In genomic region chr11:111820059-111820375, GRCh38 we compare ENCODE assay signal across 18 cellular contexts. TPM values are rescaled to one million over a fixed set of nuclear protein-coding genes. Genes with fewer than 3 reads are reported as not detected.
A peak's percentile ranks its signal among the peaks of the same experiment; 100 is the strongest.
DNase-seq lines count a peak whose midpoint lies in the region; TF ChIP-seq lines count a peak whose summit lies in the region.
"Had no signal": no experiment of that assay in that cellular context is flagged by ENCODE, and none has a peak within 500 bp of the region (broad histone marks: within the 10 kb centered on the region; RNA-seq: fewer than 3 reads in every experiment).

No MANE protein-coding gene starts in this region.

- H3K4me3 ChIP-seq in brain microvascular endothelial cell (ENCODE audit: low read depth, low read length): no peak overlapping the region
- H3K4me3 ChIP-seq in mesenchymal stem cell (ENCODE audit: insufficient read depth in 1 of 2, low read depth in 1 of 2, low read length in 2 of 2): no peak overlapping the region
- H3K4me3 ChIP-seq in subcutaneous abdominal adipose tissue (ENCODE audit: low read depth in 1 of 5, low read length in 5 of 5): no peak overlapping the region
- H3K4me3 ChIP-seq: BLaER1 treated with 17β-estradiol and CSF1 and Interleukin-3, amounts not matched to agents 10 nM and 100 nM; coronary artery had no signal

- in situ Hi-C loops in brain microvascular endothelial cell (cut with HindIII; ENCODE audit: low pct_ligation_motif_present, low sequenced_read_pairs): no loop called here

- H3K36me3 ChIP-seq in brain microvascular endothelial cell (replicated peaks) (no peaks in the 10 kb centered on the region), mesenchymal stem cell (ENCODE audit: control insufficient read depth in 1 of 2, insufficient read depth in 2 of 2, low read depth in 1 of 2, low read length in 2 of 2) (peaks cover 0 to 8% of the 10 kb centered on the region in 2 experiments), subcutaneous abdominal adipose tissue (ENCODE audit: control insufficient read depth in 5 of 5, insufficient read depth in 5 of 5, low read length in 5 of 5) (no peaks in the 10 kb centered on the region)

- no peaks in the 10 kb centered on the region for H3K27me3 ChIP-seq in brain microvascular endothelial cell (replicated peaks)
- H3K27me3 ChIP-seq in mesenchymal stem cell (ENCODE audit: control insufficient read depth in 1 of 2, insufficient read depth in 1 of 2, low read length in 2 of 2): no peaks in the 10 kb centered on the region
- H3K27me3 ChIP-seq in subcutaneous abdominal adipose tissue (ENCODE audit: control insufficient read depth in 5 of 5, insufficient read depth in 4 of 5, low read length in 5 of 5): no peaks in the 10 kb centered on the region
- H3K27me3 ChIP-seq: BLaER1 treated with 17β-estradiol and CSF1 and Interleukin-3, amounts not matched to agents 10 nM and 100 nM had no signal

- peak; percentile 18 for DNase-seq in HCEC 1CT
- DNase-seq in brain microvascular endothelial cell: no peak
- DNase-seq in mesenchymal stem cell: peak; percentile 30
- no peak for DNase-seq in HPDE6-E6E7 (ENCODE audit: extremely low spot score)
- DNase-seq in NCI-H526 treated with DMSO at 0.1 percent for 48 hours (lab: John Stamatoyannopoulos, UW): no peak
- DNase-seq in activated CD4-positive, alpha-beta T cell treated with anti-CD3 and anti-CD28 coated beads for 48 hours: no peak
- DNase-seq: activated CD8-positive, alpha-beta memory T cell treated with anti-CD3 and anti-CD28 coated beads, Interleukin-2, amount 50 U/mL, for 4 hours; activated gamma-delta T cell treated with Interleukin-2 at 50 U/mL for 16 hours; anterior cingulate cortex; DMS153; GOT3; NCI-H146; NCI-H446 treated with DMSO at 0.1 percent for 48 hours; nucleus accumbens; stimulated activated naive CD8-positive, alpha-beta T cell treated with anti-CD3 and anti-CD28 coated beads, Interleukin-15, amount 100 ng/mL, for 72 hours had no signal

- H3K4me2 ChIP-seq in mesenchymal stem cell (ENCODE audit: low read length, poor library complexity, severe bottlenecking): no peak overlapping the region

- no peak overlapping the region for H2AK5ac ChIP-seq in mesenchymal stem cell (ENCODE audit: low read length, severe bottlenecking)

- H3K14ac ChIP-seq in mesenchymal stem cell (ENCODE audit: low read length in 2 of 2): no peak overlapping the region

- no peak overlapping the region for H3K18ac ChIP-seq in mesenchymal stem cell (ENCODE audit: low read depth in 1 of 2, low read length in 2 of 2)

- no peak overlapping the region for H4K91ac ChIP-seq in mesenchymal stem cell (ENCODE audit: low read length)

- no peak overlapping the region for H2BK120ac ChIP-seq in mesenchymal stem cell (ENCODE audit: low read depth, low read length)

- peak overlapping the region; percentile 48 for H4K8ac ChIP-seq in mesenchymal stem cell (ENCODE audit: low read length)

- H3K9ac ChIP-seq in mesenchymal stem cell (ENCODE audit: low read length) (peak overlapping the region; percentile 63), subcutaneous abdominal adipose tissue (ENCODE audit: low read length in 5 of 5) (no peak overlapping the region)
- H3K9ac ChIP-seq: BLaER1 treated with 17β-estradiol and CSF1 and Interleukin-3, amounts not matched to agents 10 nM and 100 nM had no signal

- H3K27ac ChIP-seq in brain microvascular endothelial cell (peak overlapping the region; percentile 77), mesenchymal stem cell (ENCODE audit: low read length, poor library complexity, severe bottlenecking) (no peak overlapping the region), subcutaneous abdominal adipose tissue (ENCODE audit: low read depth, low read length) (peak overlapping the region; percentile 80)

- H2BK5ac ChIP-seq in mesenchymal stem cell (ENCODE audit: low read depth, low read length, poor library complexity, severe bottlenecking): no peak overlapping the region

- H3K4me1 ChIP-seq in mesenchymal stem cell (ENCODE audit: control insufficient read depth, insufficient read depth, low read depth, low read length): no peaks in the 10 kb centered on the region
- peaks cover 2 to 40% (median 31%) of the 10 kb centered on the region in 5 donors for H3K4me1 ChIP-seq in subcutaneous abdominal adipose tissue (ENCODE audit: control insufficient read depth in 5 of 5, insufficient read depth in 5 of 5, low read length in 5 of 5)

- peaks cover 2% of the 10 kb centered on the region for H3K79me1 ChIP-seq in mesenchymal stem cell (replicated peaks; ENCODE audit: low read length, poor library complexity, severe bottlenecking)

- no peak overlapping the region for H2AFZ ChIP-seq in mesenchymal stem cell (ENCODE audit: low read depth, low read length)

- H3K9me3 ChIP-seq in mesenchymal stem cell (ENCODE audit: control insufficient read depth, low read length) (no peaks in the 10 kb centered on the region), subcutaneous abdominal adipose tissue (ENCODE audit: control insufficient read depth in 5 of 5, low read length in 5 of 5) (no peaks in the 10 kb centered on the region)
- H3K9me3 ChIP-seq: BLaER1 treated with 17β-estradiol and CSF1 and Interleukin-3, amounts not matched to agents 10 nM and 100 nM had no signal

- 98% methylated on average over 2 of the region's 2 CpGs for WGBS in mesenchymal stem cell

- H3K23ac ChIP-seq in mesenchymal stem cell (ENCODE audit: low read length in 2 of 2): no peak overlapping the region

- TF ChIP-seq CTCF in brain microvascular endothelial cell (IDR thresholded peaks at IDR 0.05; ENCODE audit: low read depth, low read length, missing control alignments): no peak

- no peak overlapping the region for H3K4ac ChIP-seq in mesenchymal stem cell (ENCODE audit: low read depth in 1 of 2, low read length in 2 of 2)

- H2BK12ac ChIP-seq in mesenchymal stem cell (ENCODE audit: low read length in 2 of 2): no peak overlapping the region

- no peak overlapping the region for H2BK15ac ChIP-seq in mesenchymal stem cell (ENCODE audit: low read depth, poor library complexity, severe bottlenecking)

RNA-seq across cellular contexts. Expression of gene ALG9, which starts 51.4 kb away (rescaled TPM):
- 42.4 TPM for polyA plus RNA-seq in mesenchymal stem cell (2013, experiment 1 of 2)
- 43.8 TPM for polyA plus RNA-seq in mesenchymal stem cell (2013, experiment 2 of 2)

RNA-seq across cellular contexts. Expression of gene PPP2R1B, which starts 53.8 kb away (rescaled TPM):
- 14.9 TPM for polyA plus RNA-seq in mesenchymal stem cell (2013, experiment 1 of 2)
- polyA plus RNA-seq in mesenchymal stem cell (2013, experiment 2 of 2): 14.7 TPM

RNA-seq across cellular contexts. Expression of gene FDXACB1, which starts 58.9 kb away (rescaled TPM):
- polyA plus RNA-seq in mesenchymal stem cell (2013, experiment 1 of 2): 1.0 TPM
- polyA plus RNA-seq in mesenchymal stem cell (2013, experiment 2 of 2): 0.95 TPM

RNA-seq across cellular contexts. Expression of gene CFAP68, which starts 59.3 kb away (rescaled TPM):
- 14.6 TPM for polyA plus RNA-seq in mesenchymal stem cell (2013, experiment 1 of 2)
- polyA plus RNA-seq in mesenchymal stem cell (2013, experiment 2 of 2): 13.8 TPM

Comparison
In these comparisons a context has a peak if more than half of its experiments do, and no peak if none do; other contexts are left out.
1. DNase-seq: peak in HCEC 1CT (single experiment) and mesenchymal stem cell (single experiment); none in brain microvascular endothelial cell (single experiment), HPDE6-E6E7 (single experiment), NCI-H526 treated with DMSO at 0.1 percent for 48 hours (single experiment) and activated CD4-positive, alpha-beta T cell treated with anti-CD3 and anti-CD28 coated beads for 48 hours (single experiment).